In genomic region chr2:226860087-226860486, GRCh38 we compare ENCODE assay signal across 25 cellular contexts. TPM values are rescaled to one million over a fixed set of nuclear protein-coding genes. Genes with fewer than 3 reads are reported as not detected.
DNase-seq lines count a peak whose midpoint lies in the region; ATAC-seq lines count a peak whose summit lies in the region.
"Had no signal": no experiment of that assay in that cellular context is flagged by ENCODE, and none has a peak within 500 bp of the region (broad histone marks: within the 10 kb centered on the region; RNA-seq: fewer than 3 reads in every experiment).

No MANE protein-coding gene starts in this region.

- no peaks in the 10 kb centered on the region for H3K27me3 ChIP-seq in right cardiac atrium (ENCODE audit: control insufficient read depth, insufficient read depth)
- H3K27me3 ChIP-seq: foreskin keratinocyte, MG63, neural progenitor cell had no signal

- H3K27ac ChIP-seq in right cardiac atrium (ENCODE audit: low read length): no peak overlapping the region
- H3K27ac ChIP-seq: coronary artery, foreskin keratinocyte, neural progenitor cell, PC-9 had no signal

- no peaks in the 10 kb centered on the region for H3K9me3 ChIP-seq in right cardiac atrium (ENCODE audit: control insufficient read depth, low read length)
- H3K9me3 ChIP-seq: MG63 had no signal

- peak; percentile 40 for ATAC-seq in GM19467 (IDR thresholded peaks at IDR 0.05; ENCODE audit: unreplicated experiment)
- peak; percentile 57 for ATAC-seq in HG02938 (IDR thresholded peaks at IDR 0.05; ENCODE audit: unreplicated experiment)
- peak; percentile 33 for ATAC-seq in HG03378 (IDR thresholded peaks at IDR 0.05; ENCODE audit: unreplicated experiment)
- no peak for ATAC-seq in right cardiac atrium
- ATAC-seq: esophagus mucosa; foreskin keratinocyte; K562; left cardiac atrium; sciatic nerve; stimulated activated naive CD8-positive, alpha-beta T cell treated with anti-CD3 and anti-CD28 coated beads, Interleukin-15, Interleukin-2, amounts not matched to agents 100 U/mL and 50 U/mL, for 24 hours had no signal

- no peak for DNase-seq in NCI-H446 treated with DMSO at 0.1 percent for 48 hours (lab: John Stamatoyannopoulos, UW)
- DNase-seq in stimulated activated CD4-positive, alpha-beta T cell treated with anti-CD3 and anti-CD28 coated beads, Interleukin-4, amount 100 ng/mL, for 24 hours: no peak
- DNase-seq in right cardiac atrium: no peak
- DNase-seq in UCSD-AML1 (lab: John Stamatoyannopoulos, UW; ENCODE audit: unreplicated experiment): no peak
- DNase-seq: activated B cell treated with CpG ODN at 0.5 μM for 24 hours; activated CD4-positive, alpha-beta T cell treated with anti-CD3 and anti-CD28 coated beads, Interleukin-2, amount 50 U/mL, for 4 hours; anterior cingulate cortex; foreskin keratinocyte; H9; left cardiac atrium; MG63; NCI-H524 treated with DMSO at 0.1 percent for 48 hours; NK-92 treated with Interleukin-12 subunit alpha and Interleukin-12 subunit beta, amount 100 ng/mL, for 24 hours; PC-9; posterior cingulate gyrus; SHP77; stimulated activated naive CD8-positive, alpha-beta T cell treated with anti-CD3 and anti-CD28 coated beads, Interleukin-15, Interleukin-2, amounts not matched to agents 100 U/mL and 50 U/mL, for 24 hours had no signal

- H3K4me1 ChIP-seq in right cardiac atrium (ENCODE audit: control insufficient read depth, insufficient read depth, low read length): no peaks in the 10 kb centered on the region

- H3K4me3 ChIP-seq in right cardiac atrium (ENCODE audit: low read length): no peak overlapping the region
- H3K4me3 ChIP-seq: coronary artery, K562, MG63, neural progenitor cell, PC-9 had no signal

- intact Hi-C loops in right cardiac atrium (cut with DNase I): no loop called here

RNA-seq across cellular contexts. Expression of gene RHBDD1, which starts 24.2 kb away (rescaled TPM):
- 10 to 100 TPM; 40.4 to 47.3 (median 41.1) TPM for total RNA-seq in right cardiac atrium
- polyA plus RNA-seq in right cardiac atrium: 9.3 TPM

Comparison
In these comparisons a context has a peak if more than half of its experiments do, and no peak if none do; other contexts are left out.
1. ATAC-seq: peak in GM19467 (single experiment), HG02938 (single experiment) and HG03378 (single experiment); none in right cardiac atrium (0 of 2).